In the genomic region with DNA sequence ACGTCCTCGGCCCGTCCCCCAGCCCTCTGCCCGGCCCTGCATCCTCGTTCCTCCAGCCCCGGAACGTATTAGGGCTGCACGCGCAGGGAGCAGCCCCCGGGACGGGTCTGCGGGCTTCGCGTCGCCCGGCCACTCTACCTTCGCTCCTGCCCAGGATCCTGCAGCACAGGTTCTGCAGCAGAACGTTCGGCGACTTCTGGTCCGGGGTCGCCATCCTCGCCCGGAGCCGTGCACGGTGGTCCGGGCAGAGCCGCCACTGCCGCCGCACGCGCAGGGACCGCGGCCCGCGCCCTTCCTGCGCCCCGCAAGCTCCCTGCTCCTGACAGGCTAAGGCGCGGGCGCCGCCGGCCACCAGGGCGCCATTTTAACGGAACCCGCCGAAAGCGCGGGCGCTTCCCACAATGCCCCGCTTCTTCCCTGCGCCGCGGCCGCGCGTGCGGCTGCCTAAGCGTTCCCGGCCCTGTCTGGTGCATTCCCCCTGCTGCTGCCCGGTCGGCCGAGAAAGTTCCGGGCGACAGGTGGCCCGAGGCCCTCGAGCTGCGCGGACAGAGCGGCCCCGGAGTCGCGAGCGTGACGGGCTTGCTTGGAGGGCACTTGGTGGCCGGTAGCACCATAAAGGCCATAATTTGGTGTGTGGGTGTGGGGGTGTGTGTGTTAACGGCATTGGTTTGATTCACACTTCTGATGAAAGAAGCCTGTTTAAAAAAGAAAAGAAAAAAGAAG, we compare ENCODE assay signal across 1 cellular context.
A peak's percentile ranks its signal among the peaks of the same experiment; 100 is the strongest.
TF ChIP-seq lines count a peak whose summit lies in the region.

A gene with protein sequence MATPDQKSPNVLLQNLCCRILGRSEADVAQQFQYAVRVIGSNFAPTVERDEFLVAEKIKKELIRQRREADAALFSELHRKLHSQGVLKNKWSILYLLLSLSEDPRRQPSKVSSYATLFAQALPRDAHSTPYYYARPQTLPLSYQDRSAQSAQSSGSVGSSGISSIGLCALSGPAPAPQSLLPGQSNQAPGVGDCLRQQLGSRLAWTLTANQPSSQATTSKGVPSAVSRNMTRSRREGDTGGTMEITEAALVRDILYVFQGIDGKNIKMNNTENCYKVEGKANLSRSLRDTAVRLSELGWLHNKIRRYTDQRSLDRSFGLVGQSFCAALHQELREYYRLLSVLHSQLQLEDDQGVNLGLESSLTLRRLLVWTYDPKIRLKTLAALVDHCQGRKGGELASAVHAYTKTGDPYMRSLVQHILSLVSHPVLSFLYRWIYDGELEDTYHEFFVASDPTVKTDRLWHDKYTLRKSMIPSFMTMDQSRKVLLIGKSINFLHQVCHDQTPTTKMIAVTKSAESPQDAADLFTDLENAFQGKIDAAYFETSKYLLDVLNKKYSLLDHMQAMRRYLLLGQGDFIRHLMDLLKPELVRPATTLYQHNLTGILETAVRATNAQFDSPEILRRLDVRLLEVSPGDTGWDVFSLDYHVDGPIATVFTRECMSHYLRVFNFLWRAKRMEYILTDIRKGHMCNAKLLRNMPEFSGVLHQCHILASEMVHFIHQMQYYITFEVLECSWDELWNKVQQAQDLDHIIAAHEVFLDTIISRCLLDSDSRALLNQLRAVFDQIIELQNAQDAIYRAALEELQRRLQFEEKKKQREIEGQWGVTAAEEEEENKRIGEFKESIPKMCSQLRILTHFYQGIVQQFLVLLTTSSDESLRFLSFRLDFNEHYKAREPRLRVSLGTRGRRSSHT (minus strand): TSS at position 387 of the 723 bp plus-strand sequence. CDS start 173 bp downstream, at position 214.

TF ChIP-seq in Ishikawa, 13 proteins besides CTCF, POLR2A, EP300 and RAD21 (continued from another document):
- TF ChIP-seq, protein P1, sequence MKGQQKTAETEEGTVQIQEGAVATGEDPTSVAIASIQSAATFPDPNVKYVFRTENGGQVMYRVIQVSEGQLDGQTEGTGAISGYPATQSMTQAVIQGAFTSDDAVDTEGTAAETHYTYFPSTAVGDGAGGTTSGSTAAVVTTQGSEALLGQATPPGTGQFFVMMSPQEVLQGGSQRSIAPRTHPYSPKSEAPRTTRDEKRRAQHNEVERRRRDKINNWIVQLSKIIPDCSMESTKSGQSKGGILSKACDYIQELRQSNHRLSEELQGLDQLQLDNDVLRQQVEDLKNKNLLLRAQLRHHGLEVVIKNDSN (IDR thresholded peaks at IDR 0.05), result peak; percentile 69
- TF ChIP-seq TAF1 (IDR thresholded peaks at IDR 0.05; ENCODE audit: low read depth) (peak; percentile 97), MAX (IDR thresholded peaks at IDR 0.05) (peak; percentile 97), YY1 (IDR thresholded peaks at IDR 0.05; ENCODE audit: low read depth) (peak; percentile 93), FOXM1 (IDR thresholded peaks at IDR 0.05; ENCODE audit: borderline replicate concordance, low read depth) (0 out of 2 replicates have a peak, but pooled peaks have one; percentile 28), CREB1 (IDR thresholded peaks at IDR 0.05; ENCODE audit: low read depth) (0 out of 2 replicates have a peak, but pooled peaks have one; percentile 10), EGR1 (IDR thresholded peaks at IDR 0.05) (no peak), TCF12 (IDR thresholded peaks at IDR 0.05; ENCODE audit: low read depth) (peak; percentile 84), NFIC (IDR thresholded peaks at IDR 0.05) (peak; percentile 29; the same call in 1 of the 2 replicates), TEAD4 (IDR thresholded peaks at IDR 0.05) (peak; percentile 65)
- TF ChIP-seq, protein P2, sequence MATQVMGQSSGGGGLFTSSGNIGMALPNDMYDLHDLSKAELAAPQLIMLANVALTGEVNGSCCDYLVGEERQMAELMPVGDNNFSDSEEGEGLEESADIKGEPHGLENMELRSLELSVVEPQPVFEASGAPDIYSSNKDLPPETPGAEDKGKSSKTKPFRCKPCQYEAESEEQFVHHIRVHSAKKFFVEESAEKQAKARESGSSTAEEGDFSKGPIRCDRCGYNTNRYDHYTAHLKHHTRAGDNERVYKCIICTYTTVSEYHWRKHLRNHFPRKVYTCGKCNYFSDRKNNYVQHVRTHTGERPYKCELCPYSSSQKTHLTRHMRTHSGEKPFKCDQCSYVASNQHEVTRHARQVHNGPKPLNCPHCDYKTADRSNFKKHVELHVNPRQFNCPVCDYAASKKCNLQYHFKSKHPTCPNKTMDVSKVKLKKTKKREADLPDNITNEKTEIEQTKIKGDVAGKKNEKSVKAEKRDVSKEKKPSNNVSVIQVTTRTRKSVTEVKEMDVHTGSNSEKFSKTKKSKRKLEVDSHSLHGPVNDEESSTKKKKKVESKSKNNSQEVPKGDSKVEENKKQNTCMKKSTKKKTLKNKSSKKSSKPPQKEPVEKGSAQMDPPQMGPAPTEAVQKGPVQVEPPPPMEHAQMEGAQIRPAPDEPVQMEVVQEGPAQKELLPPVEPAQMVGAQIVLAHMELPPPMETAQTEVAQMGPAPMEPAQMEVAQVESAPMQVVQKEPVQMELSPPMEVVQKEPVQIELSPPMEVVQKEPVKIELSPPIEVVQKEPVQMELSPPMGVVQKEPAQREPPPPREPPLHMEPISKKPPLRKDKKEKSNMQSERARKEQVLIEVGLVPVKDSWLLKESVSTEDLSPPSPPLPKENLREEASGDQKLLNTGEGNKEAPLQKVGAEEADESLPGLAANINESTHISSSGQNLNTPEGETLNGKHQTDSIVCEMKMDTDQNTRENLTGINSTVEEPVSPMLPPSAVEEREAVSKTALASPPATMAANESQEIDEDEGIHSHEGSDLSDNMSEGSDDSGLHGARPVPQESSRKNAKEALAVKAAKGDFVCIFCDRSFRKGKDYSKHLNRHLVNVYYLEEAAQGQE (IDR thresholded peaks at IDR 0.05; ENCODE audit: low read depth), result no peak; the same call in 1 of the 2 replicates
TF ChIP-seq in Ishikawa: peak in this region for 9.
